ENCODE assay signal across 28 cellular contexts in genomic region chrX:103234869-103235268, GRCh38. TPM values are rescaled to one million over a fixed set of nuclear protein-coding genes. Genes with fewer than 3 reads are reported as not detected.
"Had no signal": no experiment of that assay in that cellular context is flagged by ENCODE, and none has a peak within 500 bp of the region (broad histone marks: within the 10 kb centered on the region; RNA-seq: fewer than 3 reads in every experiment).

No MANE protein-coding gene starts in this region.

- H3K9me3 ChIP-seq: ovary, psoas muscle, right lobe of liver, sigmoid colon, spleen, suprapubic skin, testis, tibial artery, transverse colon, upper lobe of right lung, uterus had no signal

- H3K27me3 ChIP-seq: neural progenitor cell, ovary, sigmoid colon, spleen, suprapubic skin, testis, tibial artery, transverse colon, upper lobe of right lung, uterus had no signal

- H3K4me2 ChIP-seq: neural progenitor cell, smooth muscle cell had no signal

- ATAC-seq: natural killer cell; psoas muscle; right cardiac atrium; right lobe of liver; stimulated activated memory B cell treated with anti-CD40 and anti-IgM and Interleukin-4, amounts not matched to agents 10 μg/mL and 1 μg/mL and 100 μg/mL, for 72 hours; stimulated activated naive CD8-positive, alpha-beta T cell treated with anti-CD3 and anti-CD28 coated beads, Interleukin-15, amount 100 ng/mL, for 72 hours; stimulated activated naive CD8-positive, alpha-beta T cell treated with anti-CD3 and anti-CD28 coated beads, Interleukin-15, Interleukin-2, amounts not matched to agents 100 U/mL and 50 U/mL, for 24 hours; upper lobe of right lung had no signal

- DNase-seq: natural killer cell; occipital lobe; ovary; posterior cingulate gyrus; psoas muscle; right cardiac atrium; right lobe of liver; sigmoid colon; spleen; stimulated activated CD4-positive, alpha-beta T cell treated with anti-CD3 and anti-CD28 coated beads, Interleukin-12 subunit alpha, Interleukin-12 subunit beta, amount 100 ng/mL, for 4 hours; stimulated activated CD4-positive, alpha-beta T cell treated with anti-CD3 and anti-CD28 coated beads, Interleukin-1b, Interleukin-23, amount 100 ng/mL, for 48 hours; stimulated activated CD4-positive, alpha-beta T cell treated with anti-CD3 and anti-CD28 coated beads, Interleukin-4, amount 100 ng/mL, for 1 hour; stimulated activated CD4-positive, alpha-beta T cell treated with anti-CD3 and anti-CD28 coated beads, Interleukin-4, amount 100 ng/mL, for 4 hours; stimulated activated CD8-positive, alpha-beta memory T cell treated with anti-CD3 and anti-CD28 coated beads, Interleukin-4, amount 100 ng/mL, for 48 hours; stimulated activated naive CD4-positive, alpha-beta T cell; stimulated activated naive CD8-positive, alpha-beta T cell treated with anti-CD3 and anti-CD28 coated beads, Interleukin-15, amount 100 ng/mL, for 72 hours; stimulated activated naive CD8-positive, alpha-beta T cell treated with anti-CD3 and anti-CD28 coated beads, Interleukin-15, Interleukin-2, amounts not matched to agents 100 U/mL and 50 U/mL, for 24 hours; substantia nigra; testis; tibial artery; transverse colon; upper lobe of right lung; uterus had no signal

- H3K4me3 ChIP-seq: neural progenitor cell, ovary, psoas muscle, right lobe of liver, sigmoid colon, smooth muscle cell, spleen, suprapubic skin, testis, tibial artery, transverse colon, upper lobe of right lung, uterus had no signal

- H3K4me1 ChIP-seq: neural progenitor cell, parathyroid adenoma, psoas muscle, right lobe of liver, sigmoid colon, spleen, suprapubic skin, testis, tibial artery, transverse colon, upper lobe of right lung, uterus had no signal

- H2AFZ ChIP-seq: neural progenitor cell, parathyroid adenoma had no signal

- H3K36me3 ChIP-seq: neural progenitor cell, ovary, right lobe of liver, sigmoid colon, spleen, suprapubic skin, tibial artery, transverse colon, upper lobe of right lung, uterus had no signal

- H3K79me2 ChIP-seq: parathyroid adenoma had no signal

- H3K9ac ChIP-seq: neural progenitor cell, parathyroid adenoma had no signal

RNA-seq across cellular contexts. Expression of gene TCEAL5, which starts 41.7 kb away (rescaled TPM):
- polyA plus RNA-seq: smooth muscle cell, spleen had no signal
